8 cellular contexts compared by ENCODE assay signal in the genomic region with DNA sequence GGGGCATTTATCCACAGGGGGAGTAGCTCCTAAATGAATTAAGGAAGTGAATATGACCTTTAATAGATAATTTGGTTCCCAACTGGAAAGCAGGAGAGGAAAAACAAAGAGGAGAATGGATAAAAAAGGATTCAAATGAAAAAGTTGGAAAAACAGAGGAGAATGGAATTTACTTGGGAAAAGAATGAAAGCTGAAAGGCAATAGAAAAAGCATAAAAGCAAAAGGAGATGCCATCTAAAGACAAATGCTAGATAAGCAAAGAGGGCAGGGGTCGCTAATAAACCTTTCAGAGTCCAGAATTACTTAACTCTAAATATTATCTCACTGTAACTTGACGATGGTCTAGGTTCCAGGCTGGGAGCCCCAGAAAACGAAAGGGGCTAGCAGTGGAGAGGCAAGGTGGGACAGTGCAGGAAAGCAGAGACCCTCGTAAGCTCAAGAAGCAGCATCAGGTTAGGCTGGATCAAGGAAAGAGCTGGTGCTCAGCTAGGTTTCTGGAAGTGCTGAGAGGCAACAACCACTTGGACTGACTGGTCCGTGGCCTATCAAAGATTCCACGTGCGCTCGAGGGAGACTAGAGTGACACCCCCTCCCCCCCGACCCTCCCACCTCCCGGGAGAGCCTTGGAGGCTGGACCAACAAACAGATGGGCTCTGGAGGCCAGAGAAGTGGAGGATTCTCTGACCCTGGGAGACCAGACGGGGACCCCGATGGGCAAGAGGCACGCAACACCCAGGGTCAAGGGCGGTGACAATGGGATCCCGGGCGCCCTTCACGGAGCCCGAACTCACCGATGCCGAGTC. TPM values are rescaled to one million over a fixed set of nuclear protein-coding genes. Genes with fewer than 3 reads are reported as not detected.
DNase-seq lines count a peak whose midpoint lies in the region; ATAC-seq and TF ChIP-seq lines count a peak whose summit lies in the region.

No MANE protein-coding gene starts in this region.

- WGBS in esophagus squamous epithelium, 2 donors = 22% methylated on average over 12 to 13 of the region's 20 CpGs

- H3K9me3 ChIP-seq in RWPE2 (ENCODE audit: severe bottlenecking) (no peaks in the 10 kb centered on the region), esophagus squamous epithelium (no peaks in the 10 kb centered on the region), parathyroid adenoma (ENCODE audit: control insufficient read depth, low read length) (no peaks in the 10 kb centered on the region)

- H3K27me3 ChIP-seq in RWPE2 (ENCODE audit: insufficient read depth, poor library complexity, severe bottlenecking) (no peaks in the 10 kb centered on the region), esophagus squamous epithelium (no peaks in the 10 kb centered on the region), parathyroid adenoma (ENCODE audit: control insufficient read depth, insufficient read depth, low read length) (no peaks in the 10 kb centered on the region)

- H3K4me3 ChIP-seq in RWPE2 (ENCODE audit: severe bottlenecking) (peak overlapping the region; percentile 67), esophagus squamous epithelium (peak overlapping the region; percentile 68 to 96 (median 92)), parathyroid adenoma (ENCODE audit: low read depth, low read length) (peak overlapping the region; percentile 66)

- peak overlapping the region; percentile 81 for H3K9ac ChIP-seq in parathyroid adenoma

- no peaks in the 10 kb centered on the region for H3K36me3 ChIP-seq in RWPE2 (ENCODE audit: low read depth)
- H3K36me3 ChIP-seq in esophagus squamous epithelium = no peaks in the 10 kb centered on the region
- H3K36me3 ChIP-seq in parathyroid adenoma (ENCODE audit: control insufficient read depth, insufficient read depth, low read length) = no peaks in the 10 kb centered on the region

- no peak overlapping the region for H3K27ac ChIP-seq in RWPE2 (ENCODE audit: poor library complexity, severe bottlenecking)
- H3K27ac ChIP-seq in esophagus squamous epithelium = peak overlapping the region; percentile 67 to 92 (median 82)
- H3K27ac ChIP-seq in parathyroid adenoma = peak overlapping the region; percentile 81

- intact Hi-C loops in activated CD4-positive, alpha-beta T cell treated with anti-CD3 and anti-CD28 coated beads for 36 hours (cut with DNase I, micrococcal nuclease) = loop anchor here (5.0 to 10.0 kb wide), 5 partner anchors 482 to 1790 kb away; a partner anchor contains a TSS
- intact Hi-C loops in esophagus squamous epithelium (cut with DNase I) = loop anchor here (5.0 to 10.0 kb wide), 2 partner anchors 92 to 340 kb away; no protein-coding TSS in a partner anchor

- peak overlapping the region; percentile 65 for H3K4me2 ChIP-seq in parathyroid adenoma (ENCODE audit: low read length)

- H3K9me3 Mint-ChIP-seq in activated CD4-positive, alpha-beta T cell treated with anti-CD3 and anti-CD28 coated beads for 36 hours (ENCODE audit: low read depth) = no peaks in the 10 kb centered on the region

- peak overlapping the region; percentile 73 for H2AFZ ChIP-seq in parathyroid adenoma

- no peak for TF ChIP-seq CTCF in RWPE2 (IDR thresholded peaks at IDR 0.05; ENCODE audit: poor library complexity, severe bottlenecking)
- TF ChIP-seq CTCF in esophagus squamous epithelium (IDR thresholded peaks at IDR 0.05) = no peak
- TF ChIP-seq CTCF in parathyroid adenoma (IDR thresholded peaks at IDR 0.05) = no peak

- peak overlapping the region; percentile 72 for H3K4me3 Mint-ChIP-seq in activated CD4-positive, alpha-beta T cell treated with anti-CD3 and anti-CD28 coated beads for 36 hours

- peaks cover 40% of the 10 kb centered on the region for H3K4me1 Mint-ChIP-seq in activated CD4-positive, alpha-beta T cell treated with anti-CD3 and anti-CD28 coated beads for 36 hours

- peaks cover 21% of the 10 kb centered on the region for H3K27me3 Mint-ChIP-seq in activated CD4-positive, alpha-beta T cell treated with anti-CD3 and anti-CD28 coated beads for 36 hours

- no peak overlapping the region for H3K27ac Mint-ChIP-seq in activated CD4-positive, alpha-beta T cell treated with anti-CD3 and anti-CD28 coated beads for 36 hours

- POLR2A ChIA-PET in activated CD4-positive, alpha-beta T cell treated with anti-CD3 and anti-CD28 coated beads for 36 hours (lab: Charles Lee) = no interaction called here

- H3K36me3 Mint-ChIP-seq in activated CD4-positive, alpha-beta T cell treated with anti-CD3 and anti-CD28 coated beads for 36 hours (ENCODE audit: low read depth) = no peaks in the 10 kb centered on the region

- H3K4me1 ChIP-seq in RWPE2 (ENCODE audit: insufficient read depth, poor library complexity, severe bottlenecking) = no peaks in the 10 kb centered on the region
- H3K4me1 ChIP-seq in esophagus squamous epithelium = peaks cover 14 to 42% (median 19%) of the 10 kb centered on the region in 3 donors
- peaks cover 25% of the 10 kb centered on the region for H3K4me1 ChIP-seq in parathyroid adenoma

- peaks cover 30% of the 10 kb centered on the region for H3K79me2 ChIP-seq in parathyroid adenoma

- TF ChIP-seq POLR2A in esophagus squamous epithelium (IDR thresholded peaks at IDR 0.05) = no peak

- DNase-seq in activated CD4-positive, alpha-beta T cell treated with anti-CD3 and anti-CD28 coated beads for 36 hours = peak; percentile 16
- DNase-seq in activated CD4-positive, alpha-beta T cell treated with anti-CD3 and anti-CD28 coated beads, Interleukin-2, amount 50 U/mL, for 4 hours = no peak
- DNase-seq in RWPE2 (ENCODE audit: low spot score) = no peak
- DNase-seq in esophagus squamous epithelium (lab: John Stamatoyannopoulos, UW) = no peak
- DNase-seq in midbrain (lab: John Stamatoyannopoulos, UW) = no peak
- no peak for DNase-seq in SKM-1 (lab: John Stamatoyannopoulos, UW; ENCODE audit: unreplicated experiment)

- no peak for ATAC-seq in activated CD4-positive, alpha-beta T cell treated with anti-CD3 and anti-CD28 coated beads for 36 hours
- no peak for ATAC-seq in RWPE2 (ENCODE audit: low read depth)
- no peak for ATAC-seq in GM18502 (IDR thresholded peaks at IDR 0.05; ENCODE audit: poor library complexity, unreplicated experiment)

- CTCF ChIA-PET in activated CD4-positive, alpha-beta T cell treated with anti-CD3 and anti-CD28 coated beads for 36 hours (lab: Charles Lee) = interaction anchor here (0.7 to 5.3 kb wide), 5 partner anchors 13 to 112 kb away, joined by 3 to 22 read pairs (median 4); no protein-coding TSS in a partner anchor

RNA-seq across cellular contexts. Expression of a gene that starts 1.2 kb away (rescaled TPM):
- total RNA-seq in activated CD4-positive, alpha-beta T cell treated with anti-CD3 and anti-CD28 coated beads for 36 hours = 1 to 10 TPM; 2.3 to 3.9 TPM
- total RNA-seq in esophagus squamous epithelium = 10 to 100 TPM in 1 of 4 donors, 1 to 10 TPM in 3; 2.6 to 10.5 (median 4.0) TPM
